10 cellular contexts compared by ENCODE assay signal in genomic region chr19:35908010-35908441, GRCh38. TPM values are rescaled to one million over a fixed set of nuclear protein-coding genes. Genes with fewer than 3 reads are reported as not detected.
DNase-seq lines count a peak whose midpoint lies in the region; ATAC-seq and TF ChIP-seq lines count a peak whose summit lies in the region.
"Had no signal": no experiment of that assay in that cellular context is flagged by ENCODE, and none has a peak within 500 bp of the region (broad histone marks: within the 10 kb centered on the region; RNA-seq: fewer than 3 reads in every experiment).

TSS of gene TYROBP (minus strand) at chr19:35908295. CDS start at chr19:35908228, 67 bp downstream.

- H3K4me1 Mint-ChIP-seq in T-cell: peaks cover 44 to 55% (median 51%) of the 10 kb centered on the region in 3 donors

- no peaks in the 10 kb centered on the region for H3K27me3 ChIP-seq in rectal smooth muscle tissue (ENCODE audit: control insufficient read depth, insufficient read depth, low read length)
- no peaks in the 10 kb centered on the region for H3K27me3 ChIP-seq in effector memory CD4-positive, alpha-beta T cell (replicated peaks; ENCODE audit: control insufficient read depth, insufficient read depth, low read length, poor library complexity, severe bottlenecking)
- H3K27me3 ChIP-seq: SJSA1 had no signal

- H3K4me3 ChIP-seq in rectal smooth muscle tissue (ENCODE audit: low read length): peak within 1 kb of the TSS; percentile 32
- H3K4me3 ChIP-seq in effector memory CD4-positive, alpha-beta T cell (ENCODE audit: insufficient read depth, low read depth, low read length, poor library complexity, severe bottlenecking): no peak within 1 kb of the TSS
- H3K4me3 ChIP-seq: SJSA1 had no signal

- H3K9me3 Mint-ChIP-seq in T-cell: no peaks in the 10 kb centered on the region

- no peak for TF ChIP-seq CTCF in GM20000 (IDR thresholded peaks at IDR 0.05; ENCODE audit: extremely low read depth, missing control alignments)

- H3K27ac ChIP-seq in rectal smooth muscle tissue (ENCODE audit: low read depth, low read length): peak within 1 kb of the TSS; percentile 28
- H3K27ac ChIP-seq in effector memory CD4-positive, alpha-beta T cell (ENCODE audit: insufficient read depth, low read length, poor library complexity, severe bottlenecking): no peak within 1 kb of the TSS
- H3K27ac ChIP-seq: SJSA1 had no signal

- POLR2A ChIA-PET in T-cell (lab: Charles Lee): no interaction called here

- no peaks in the 10 kb centered on the region for H3K36me3 Mint-ChIP-seq in T-cell

- peak within 1 kb of the TSS in 2 of 3 donors; percentile 51 to 57 for H3K4me3 Mint-ChIP-seq in T-cell

- DNase-seq in GM20000 (ENCODE audit: low spot score) (peak; percentile 9), T-cell (no peak), left cardiac atrium (no peak), kidney glomerular epithelial cell (lab: John Stamatoyannopoulos, UW) (no peak), germinal center (ENCODE audit: low spot score) (no peak)
- no peak for DNase-seq in effector memory CD4-positive, alpha-beta T cell

- H3K9ac ChIP-seq in rectal smooth muscle tissue (ENCODE audit: low read length): no peak within 1 kb of the TSS

- CTCF ChIA-PET in T-cell (lab: Charles Lee): no interaction called here

- H3K27ac Mint-ChIP-seq in T-cell: peak within 1 kb of the TSS; percentile 72 to 81

- no peaks in the 10 kb centered on the region for H3K9me3 ChIP-seq in effector memory CD4-positive, alpha-beta T cell (ENCODE audit: control insufficient read depth, low read length)
- H3K9me3 ChIP-seq: SJSA1 had no signal

- no peaks in the 10 kb centered on the region for H3K36me3 ChIP-seq in rectal smooth muscle tissue (ENCODE audit: control insufficient read depth, insufficient read depth, low read length)
- no peaks in the 10 kb centered on the region for H3K36me3 ChIP-seq in effector memory CD4-positive, alpha-beta T cell (ENCODE audit: control insufficient read depth, insufficient read depth, low read length)
- H3K36me3 ChIP-seq: SJSA1 had no signal

- H3K4me1 ChIP-seq in rectal smooth muscle tissue (ENCODE audit: control insufficient read depth, insufficient read depth, low read length): no peaks in the 10 kb centered on the region
- peaks cover 16% of the 10 kb centered on the region for H3K4me1 ChIP-seq in effector memory CD4-positive, alpha-beta T cell (ENCODE audit: control insufficient read depth, insufficient read depth, low read length, poor library complexity, severe bottlenecking)

- H3K27me3 Mint-ChIP-seq in T-cell: no peaks in the 10 kb centered on the region

- intact Hi-C loops in left cardiac atrium (cut with DNase I): no loop called here

- ATAC-seq in T-cell (replicated peaks in 1 of 4) (no peak), left cardiac atrium (peak; percentile 21 to 47), HG03439 (IDR thresholded peaks at IDR 0.05; ENCODE audit: unreplicated experiment) (no peak)

RNA-seq across cellular contexts. Expression of gene TYROBP, which starts in this region (rescaled TPM):
- total RNA-seq in T-cell (1 to 10 TPM; 2.3 to 7.0 (median 2.9) TPM), left cardiac atrium (10 to 100 TPM; 43.4 to 88.7 TPM)
- total RNA-seq: astrocyte, SJSA1 had no signal

Comparison
In these comparisons a context has a peak if more than half of its experiments do, and no peak if none do; other contexts are left out.
1. RNA of gene TYROBP (total RNA-seq): 43.4 to 88.7 TPM in left cardiac atrium; 2.3 to 7.0 TPM in T-cell; every median in the first group is over 4 times any median in the second.
2. ATAC-seq: peak in left cardiac atrium (2 of 2); none in T-cell (0 of 4) and HG03439 (single experiment).